27 cellular contexts compared by ENCODE assay signal in the genomic region with DNA sequence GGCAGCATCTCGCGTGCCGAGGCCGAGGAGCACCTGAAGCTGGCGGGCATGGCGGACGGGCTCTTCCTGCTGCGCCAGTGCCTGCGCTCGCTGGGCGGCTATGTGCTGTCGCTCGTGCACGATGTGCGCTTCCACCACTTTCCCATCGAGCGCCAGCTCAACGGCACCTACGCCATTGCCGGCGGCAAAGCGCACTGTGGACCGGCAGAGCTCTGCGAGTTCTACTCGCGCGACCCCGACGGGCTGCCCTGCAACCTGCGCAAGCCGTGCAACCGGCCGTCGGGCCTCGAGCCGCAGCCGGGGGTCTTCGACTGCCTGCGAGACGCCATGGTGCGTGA. TPM values are rescaled to one million over a fixed set of nuclear protein-coding genes. Genes with fewer than 3 reads are reported as not detected.
"Had no signal": no experiment of that assay in that cellular context is flagged by ENCODE, and none has a peak within 500 bp of the region (broad histone marks: within the 10 kb centered on the region; RNA-seq: fewer than 3 reads in every experiment).

No MANE protein-coding gene starts in this region.

- H3K27me3 ChIP-seq: heart left ventricle, right atrium auricular region, tibial nerve had no signal

- H3K9me3 ChIP-seq: right atrium auricular region, suprapubic skin had no signal

- H3K27me3 Mint-ChIP-seq: activated naive CD8-positive, alpha-beta T cell treated with anti-CD3 and anti-CD28 coated beads, Interleukin-2, amount 10 ng/mL, durations not matched to agents 7 days and 5 days had no signal

- DNase-seq: activated CD4-positive, alpha-beta T cell treated with anti-CD3 and anti-CD28 coated beads for 48 hours; activated CD4-positive, alpha-beta T cell treated with anti-CD3 and anti-CD28 coated beads, Interleukin-2, amount 50 U/mL, for 48 hours; activated CD8-positive, alpha-beta memory T cell treated with anti-CD3 and anti-CD28 coated beads for 24 hours; activated effector memory CD4-positive, alpha-beta T cell treated with anti-CD3 and anti-CD28 coated beads, Interleukin-2, amount 50 U/mL, for 16 hours; activated naive CD4-positive, alpha-beta T cell treated with anti-CD3 and anti-CD28 coated beads for 36 hours; activated naive CD8-positive, alpha-beta T cell treated with anti-CD3 and anti-CD28 coated beads, Interleukin-2, amount 10 ng/mL, durations not matched to agents 7 days and 5 days; amniotic stem cell; caudate nucleus; endodermal cell; foreskin fibroblast; hypothalamus; immature natural killer cell; mesendoderm; nephron progenitor cell; stimulated activated naive CD4-positive, alpha-beta T cell; T1000; WERI-Rb-1 had no signal

- H3K4me3 Mint-ChIP-seq: activated naive CD4-positive, alpha-beta T cell treated with anti-CD3 and anti-CD28 coated beads for 36 hours; activated naive CD8-positive, alpha-beta T cell treated with anti-CD3 and anti-CD28 coated beads, Interleukin-2, amount 10 ng/mL, durations not matched to agents 7 days and 5 days; activated T-helper 1 cell treated with anti-CD3 and anti-CD28 coated beads, Interleukin-12 subunit alpha, Interleukin-12 subunit beta, Interleukin-2, Interleukin-4 antibody, amounts not matched to agents 30 ng/mL and 10 ng/mL and 1 ng/mL, durations not matched to agents 14 hours and 24 hours and 36 hours; endodermal cell; nephron progenitor cell had no signal

- ATAC-seq: activated CD4-positive, CD25-positive, alpha-beta regulatory T cell treated with anti-CD3 and anti-CD28 coated beads, Interleukin-2, amount 50 U/mL, for 24 hours; esophagus mucosa; heart left ventricle had no signal

- H3K4me1 ChIP-seq: parathyroid adenoma, tibial nerve had no signal

- H3K27ac ChIP-seq: heart left ventricle, parathyroid adenoma, right atrium auricular region, suprapubic skin, tibial nerve, WERI-Rb-1 had no signal

- H3K36me3 ChIP-seq: heart left ventricle, right atrium auricular region, suprapubic skin, tibial nerve, WERI-Rb-1 had no signal

- H3K4me3 ChIP-seq: heart left ventricle, right atrium auricular region, suprapubic skin, tibial nerve had no signal

- H3K9me3 Mint-ChIP-seq: immature natural killer cell had no signal

- H3K27ac Mint-ChIP-seq: activated naive CD4-positive, alpha-beta T cell treated with anti-CD3 and anti-CD28 coated beads for 36 hours; activated naive CD8-positive, alpha-beta T cell treated with anti-CD3 and anti-CD28 coated beads, Interleukin-2, amount 10 ng/mL, durations not matched to agents 7 days and 5 days; activated T-helper 1 cell treated with anti-CD3 and anti-CD28 coated beads, Interleukin-12 subunit alpha, Interleukin-12 subunit beta, Interleukin-2, Interleukin-4 antibody, amounts not matched to agents 30 ng/mL and 10 ng/mL and 1 ng/mL, durations not matched to agents 14 hours and 24 hours and 36 hours; endodermal cell; nephron progenitor cell had no signal

RNA-seq across cellular contexts. Expression of gene ZAP70, which starts 10.7 kb away (rescaled TPM):
- total RNA-seq: kidney epithelial cell, pulmonary artery endothelial cell had no signal
